ENCODE assay signal across 12 cellular contexts in genomic region chr12:51926064-51926632, GRCh38. TPM values are rescaled to one million over a fixed set of nuclear protein-coding genes. Genes with fewer than 3 reads are reported as not detected.
A peak's percentile ranks its signal among the peaks of the same experiment; 100 is the strongest.
DNase-seq lines count a peak whose midpoint lies in the region; ATAC-seq and TF ChIP-seq lines count a peak whose summit lies in the region.
"Had no signal": no experiment of that assay in that cellular context is flagged by ENCODE, and none has a peak within 500 bp of the region (broad histone marks: within the 10 kb centered on the region; RNA-seq: fewer than 3 reads in every experiment).

No MANE protein-coding gene starts in this region.

- H3K27ac Mint-ChIP-seq in natural killer cell treated with Interleukin-12 subunit alpha and Interleukin-12 subunit beta and Interleukin-15 and Interleukin-18, amount 100 ng/mL, for 72 hours: peak overlapping the region; percentile 60 to 80
- no peak overlapping the region for H3K27ac Mint-ChIP-seq in natural killer cell
- H3K27ac Mint-ChIP-seq in CD8-positive, alpha-beta T cell: no peak overlapping the region

- WGBS in aorta, 2 donors: 79 to 81% methylated on average over 8 of the region's 8 CpGs

- H3K36me3 ChIP-seq in left lung: peaks cover 0 to 2% of the 10 kb centered on the region in 2 donors
- no peaks in the 10 kb centered on the region for H3K36me3 ChIP-seq in aorta (ENCODE audit: control insufficient read depth in 1 of 2, insufficient read depth in 2 of 2, low read length in 1 of 2)
- no peaks in the 10 kb centered on the region for H3K36me3 ChIP-seq in CD8-positive, alpha-beta T cell (ENCODE audit: insufficient read depth, low read length)

- H3K4me3 ChIP-seq in left lung (no peak overlapping the region), aorta (ENCODE audit: low read length in 2 of 2) (no peak overlapping the region)
- H3K4me3 ChIP-seq in CD8-positive, alpha-beta T cell (ENCODE audit: low read depth, low read length): no peak overlapping the region

- H3K27me3 ChIP-seq in left lung: no peaks in the 10 kb centered on the region
- no peaks in the 10 kb centered on the region for H3K27me3 ChIP-seq in aorta (ENCODE audit: control insufficient read depth in 1 of 2, insufficient read depth in 2 of 2, low read length in 1 of 2)
- H3K27me3 ChIP-seq in CD8-positive, alpha-beta T cell (ENCODE audit: insufficient read depth, low read length): no peaks in the 10 kb centered on the region

- H3K4me1 Mint-ChIP-seq in natural killer cell treated with Interleukin-12 subunit alpha and Interleukin-12 subunit beta and Interleukin-15 and Interleukin-18, amount 100 ng/mL, for 72 hours (ENCODE audit: low read depth in 2 of 2): peaks cover 21 to 30% of the 10 kb centered on the region in 2 donors
- H3K4me1 Mint-ChIP-seq in natural killer cell: peaks cover 0 to 10% of the 10 kb centered on the region in 2 donors
- peaks cover 4% of the 10 kb centered on the region for H3K4me1 Mint-ChIP-seq in CD8-positive, alpha-beta T cell (ENCODE audit: low read depth)

- ATAC-seq in natural killer cell treated with Interleukin-12 subunit alpha and Interleukin-12 subunit beta and Interleukin-15 and Interleukin-18, amount 100 ng/mL, for 72 hours: no peak
- ATAC-seq in natural killer cell: no peak
- ATAC-seq in left lung: no peak
- no peak for ATAC-seq in aorta (ENCODE audit: low FRiP score)
- no peak for ATAC-seq in CD8-positive, alpha-beta T cell

- POLR2A ChIA-PET in CD8-positive, alpha-beta T cell (lab: Charles Lee): no interaction called here

- TF ChIP-seq CTCF in natural killer cell (IDR thresholded peaks at IDR 0.05) (no peak), left lung (IDR thresholded peaks at IDR 0.05) (no peak)
- TF ChIP-seq CTCF in CD8-positive, alpha-beta T cell (IDR thresholded peaks at IDR 0.05): no peak

- DNase-seq in natural killer cell treated with Interleukin-12 subunit alpha and Interleukin-12 subunit beta and Interleukin-15 and Interleukin-18, amount 100 ng/mL, for 72 hours (ENCODE audit: low spot score): no peak
- no peak for DNase-seq in natural killer cell
- no peak for DNase-seq in left lung
- DNase-seq in aorta: no peak
- DNase-seq in NCI-H146 treated with DMSO at 0.1 percent for 48 hours (lab: John Stamatoyannopoulos, UW; ENCODE audit: unreplicated experiment): no peak
- no peak for DNase-seq in CD8-positive, alpha-beta T cell
- DNase-seq: NCI-H187 treated with DMSO at 0.1 percent for 48 hours, retina, SK-N-SH had no signal

- H3K9me3 ChIP-seq in left lung (no peaks in the 10 kb centered on the region), aorta (ENCODE audit: control insufficient read depth, low read length) (no peaks in the 10 kb centered on the region)
- H3K9me3 ChIP-seq in CD8-positive, alpha-beta T cell (ENCODE audit: low read length): no peaks in the 10 kb centered on the region
- H3K9me3 ChIP-seq: SK-N-SH had no signal

- H3K27me3 Mint-ChIP-seq in natural killer cell treated with Interleukin-12 subunit alpha and Interleukin-12 subunit beta and Interleukin-15 and Interleukin-18, amount 100 ng/mL, for 72 hours: no peaks in the 10 kb centered on the region
- peaks cover 0 to 5% of the 10 kb centered on the region in 2 donors for H3K27me3 Mint-ChIP-seq in natural killer cell (ENCODE audit: low read depth in 2 of 2)
- H3K27me3 Mint-ChIP-seq in CD8-positive, alpha-beta T cell (ENCODE audit: low read depth): peaks cover 3% of the 10 kb centered on the region

- H3K4me1 ChIP-seq in left lung (peaks cover 14 to 41% of the 10 kb centered on the region in 2 donors), aorta (ENCODE audit: control insufficient read depth in 1 of 2, insufficient read depth in 2 of 2, low read length in 2 of 2) (no peaks in the 10 kb centered on the region)
- peaks cover 4% of the 10 kb centered on the region for H3K4me1 ChIP-seq in CD8-positive, alpha-beta T cell (ENCODE audit: insufficient read depth, low read length)

- H3K36me3 Mint-ChIP-seq in natural killer cell treated with Interleukin-12 subunit alpha and Interleukin-12 subunit beta and Interleukin-15 and Interleukin-18, amount 100 ng/mL, for 72 hours: no peaks in the 10 kb centered on the region
- no peaks in the 10 kb centered on the region for H3K36me3 Mint-ChIP-seq in natural killer cell
- no peaks in the 10 kb centered on the region for H3K36me3 Mint-ChIP-seq in CD8-positive, alpha-beta T cell

- no peaks in the 10 kb centered on the region for H3K9me3 Mint-ChIP-seq in natural killer cell treated with Interleukin-12 subunit alpha and Interleukin-12 subunit beta and Interleukin-15 and Interleukin-18, amount 100 ng/mL, for 72 hours
- no peaks in the 10 kb centered on the region for H3K9me3 Mint-ChIP-seq in natural killer cell
- no peaks in the 10 kb centered on the region for H3K9me3 Mint-ChIP-seq in CD8-positive, alpha-beta T cell

- CTCF ChIA-PET in CD8-positive, alpha-beta T cell (lab: Charles Lee): interaction anchor here (0.6 to 2.5 kb wide), 10 partner anchors 9 to 582 kb away, joined by 3 to 17 read pairs (median 4); no protein-coding TSS in a partner anchor

- H3K27ac ChIP-seq in left lung: peak overlapping the region; percentile 50 to 68
- no peak overlapping the region for H3K27ac ChIP-seq in aorta (ENCODE audit: low read depth in 1 of 2, low read length in 2 of 2)
- no peak overlapping the region for H3K27ac ChIP-seq in CD8-positive, alpha-beta T cell (ENCODE audit: low read depth, low read length)
- H3K27ac ChIP-seq: KMS-11 had no signal

- intact Hi-C loops in natural killer cell (cut with micrococcal nuclease): loop anchor here (1.0 kb wide), 1 partner anchor 54 kb away; no protein-coding TSS in a partner anchor
- intact Hi-C loops in left lung (cut with DNase I): no loop called here
- intact Hi-C loops in aorta (cut with DNase I): no loop called here
- intact Hi-C loops in CD8-positive, alpha-beta T cell (cut with DNase I, micrococcal nuclease): loop anchor here (1.0 to 10.0 kb wide), 2 partner anchors 54 to 159 kb away; no protein-coding TSS in a partner anchor

- no peak overlapping the region for H3K4me3 Mint-ChIP-seq in natural killer cell treated with Interleukin-12 subunit alpha and Interleukin-12 subunit beta and Interleukin-15 and Interleukin-18, amount 100 ng/mL, for 72 hours
- H3K4me3 Mint-ChIP-seq in natural killer cell: no peak overlapping the region
- H3K4me3 Mint-ChIP-seq in CD8-positive, alpha-beta T cell: no peak overlapping the region

RNA-seq across cellular contexts. Expression of gene ACVRL1, which starts 18.8 kb away (rescaled TPM):
- not detected for total RNA-seq in natural killer cell treated with Interleukin-12 subunit alpha and Interleukin-12 subunit beta and Interleukin-15 and Interleukin-18, amount 100 ng/mL, for 72 hours
- total RNA-seq in natural killer cell: under 1 TPM in 1 of 3 donors, not detected in 2; 0.57 TPM
- total RNA-seq in left lung: 100 to 1,000 TPM; 115 to 173 TPM
- total RNA-seq in aorta: 10 to 100 TPM; 53.6 to 96.9 TPM
- 10 to 100 TPM in 1 of 2 donors, 1 to 10 TPM in 1; 3.4 to 13.5 TPM for polyA plus RNA-seq in aorta
- total RNA-seq in CD8-positive, alpha-beta T cell: not detected

RNA-seq across cellular contexts. Expression of gene ACVR1B, which starts 25.4 kb away (rescaled TPM):
- 10 to 100 TPM; 16.6 to 17.5 TPM for total RNA-seq in natural killer cell treated with Interleukin-12 subunit alpha and Interleukin-12 subunit beta and Interleukin-15 and Interleukin-18, amount 100 ng/mL, for 72 hours
- 1 to 10 TPM; 5.9 to 9.6 (median 6.6) TPM for total RNA-seq in natural killer cell
- total RNA-seq in left lung: 10 to 100 TPM; 24.9 to 26.6 TPM
- 10 to 100 TPM; 24.0 to 24.5 TPM for total RNA-seq in aorta
- 1 to 10 TPM; 2.3 to 6.9 TPM for polyA plus RNA-seq in aorta
- total RNA-seq in CD8-positive, alpha-beta T cell: 10 to 100 TPM; 12.0 to 13.7 TPM

RNA-seq across cellular contexts. Expression of gene ANKRD33, which starts 38.2 kb away (rescaled TPM):
- total RNA-seq in natural killer cell treated with Interleukin-12 subunit alpha and Interleukin-12 subunit beta and Interleukin-15 and Interleukin-18, amount 100 ng/mL, for 72 hours: not detected
- total RNA-seq in natural killer cell (not detected), left lung (not detected), aorta (under 1 TPM in 1 of 2 donors, not detected in 1; 0.54 TPM)
- polyA plus RNA-seq in aorta: not detected
- total RNA-seq in CD8-positive, alpha-beta T cell: not detected
- total RNA-seq: A172, temporal lobe had no signal
- polyA plus RNA-seq: SK-N-SH had no signal

Comparison
In these comparisons a context has a peak if more than half of its experiments do, and no peak if none do; other contexts are left out.
1. H3K27ac Mint-ChIP-seq: peak in natural killer cell treated with Interleukin-12 subunit alpha and Interleukin-12 subunit beta and Interleukin-15 and Interleukin-18, amount 100 ng/mL, for 72 hours (2 of 2); none in natural killer cell (0 of 2) and CD8-positive, alpha-beta T cell (single experiment).
2. H3K27ac ChIP-seq: peak in left lung (2 of 2); none in aorta (0 of 2) and CD8-positive, alpha-beta T cell (single experiment).
3. RNA of gene ACVRL1, which starts 18.8 kb away (total RNA-seq): 115 to 173 TPM in left lung and 53.6 to 96.9 TPM in aorta; 0.57 TPM in natural killer cell, not detected in natural killer cell treated with Interleukin-12 subunit alpha and Interleukin-12 subunit beta and Interleukin-15 and Interleukin-18, amount 100 ng/mL, for 72 hours and not detected in CD8-positive, alpha-beta T cell; every median in the first group is over 10 times any median in the second.
4. intact Hi-C loops: an anchor here in natural killer cell (1.0 kb wide) and CD8-positive, alpha-beta T cell (1.0 to 10.0 kb wide); none called in left lung and aorta.